ENCODE assay signal across 8 cellular contexts in genomic region chr11:47355283-47356128, GRCh38. TPM values are rescaled to one million over a fixed set of nuclear protein-coding genes. Genes with fewer than 3 reads are reported as not detected.
DNase-seq lines count a peak whose midpoint lies in the region; ATAC-seq and TF ChIP-seq lines count a peak whose summit lies in the region.
"Had no signal": no experiment of that assay in that cellular context is flagged by ENCODE, and none has a peak within 500 bp of the region (broad histone marks: within the 10 kb centered on the region; RNA-seq: fewer than 3 reads in every experiment).

No MANE protein-coding gene starts in this region.

- H2AFZ ChIP-seq in mesenchymal stem cell (ENCODE audit: low read depth, low read length), result no peak overlapping the region

- peak overlapping the region; percentile 26 for H3K4me2 ChIP-seq in mesenchymal stem cell (ENCODE audit: low read length, poor library complexity, severe bottlenecking)

- 44% methylated on average over 37 of the region's 47 CpGs for WGBS in mesenchymal stem cell

- no peak overlapping the region for H4K8ac ChIP-seq in mesenchymal stem cell (ENCODE audit: low read length)

- H3K23ac ChIP-seq in mesenchymal stem cell (ENCODE audit: low read length in 2 of 2), result no peak overlapping the region

- H3K14ac ChIP-seq in mesenchymal stem cell (ENCODE audit: low read length in 2 of 2), result no peak overlapping the region

- H3K4me1 Mint-ChIP-seq in CD8-positive, alpha-beta T cell (ENCODE audit: low read depth), result peaks cover 8% of the 10 kb centered on the region
- H3K4me1 Mint-ChIP-seq: central memory CD8-positive, alpha-beta T cell had no signal

- peak overlapping the region; percentile 37 for H3K9ac ChIP-seq in SK-N-MC (ENCODE audit: insufficient read length)
- peak overlapping the region; percentile 64 for H3K9ac ChIP-seq in mesenchymal stem cell (ENCODE audit: low read length)

- H2BK12ac ChIP-seq in mesenchymal stem cell (ENCODE audit: low read length in 2 of 2), result no peak overlapping the region

- peak overlapping the region; percentile 90 for H2BK120ac ChIP-seq in mesenchymal stem cell (ENCODE audit: low read depth, low read length)

- H3K79me1 ChIP-seq in mesenchymal stem cell (replicated peaks; ENCODE audit: low read length, poor library complexity, severe bottlenecking), result no peaks in the 10 kb centered on the region

- H3K4me1 ChIP-seq in mesenchymal stem cell (ENCODE audit: control insufficient read depth, insufficient read depth, low read depth, low read length), result peaks cover 10% of the 10 kb centered on the region
- peaks cover 7% of the 10 kb centered on the region for H3K4me1 ChIP-seq in CD8-positive, alpha-beta T cell (ENCODE audit: insufficient read depth, low read length)

- no peaks in the 10 kb centered on the region for H3K9me3 Mint-ChIP-seq in CD8-positive, alpha-beta T cell
- H3K9me3 Mint-ChIP-seq: central memory CD8-positive, alpha-beta T cell had no signal

- H3K27me3 Mint-ChIP-seq in CD8-positive, alpha-beta T cell (ENCODE audit: low read depth), result no peaks in the 10 kb centered on the region
- H3K27me3 Mint-ChIP-seq: central memory CD8-positive, alpha-beta T cell had no signal

- CTCF ChIA-PET in CD8-positive, alpha-beta T cell (lab: Charles Lee), result no interaction called here

- intact Hi-C loops in CD8-positive, alpha-beta T cell (cut with DNase I, micrococcal nuclease), result no loop called here

- no peaks in the 10 kb centered on the region for H3K36me3 Mint-ChIP-seq in CD8-positive, alpha-beta T cell

- no peak overlapping the region for H3K4me3 Mint-ChIP-seq in CD8-positive, alpha-beta T cell
- H3K4me3 Mint-ChIP-seq: central memory CD8-positive, alpha-beta T cell had no signal

- H3K27ac ChIP-seq in SK-N-MC (no peak overlapping the region), epithelial cell of prostate (no peak overlapping the region), mesenchymal stem cell (ENCODE audit: low read length, poor library complexity, severe bottlenecking) (no peak overlapping the region)
- no peak overlapping the region for H3K27ac ChIP-seq in CD8-positive, alpha-beta T cell (ENCODE audit: low read depth, low read length)

- peak overlapping the region; percentile 31 for H4K91ac ChIP-seq in mesenchymal stem cell (ENCODE audit: low read length)

- no peak overlapping the region for H3K18ac ChIP-seq in mesenchymal stem cell (ENCODE audit: low read depth in 1 of 2, low read length in 2 of 2)

- POLR2A ChIA-PET in CD8-positive, alpha-beta T cell (lab: Charles Lee), result no interaction called here

- no peak overlapping the region for H2BK5ac ChIP-seq in mesenchymal stem cell (ENCODE audit: low read depth, low read length, poor library complexity, severe bottlenecking)

- no peak overlapping the region for H3K27ac Mint-ChIP-seq in CD8-positive, alpha-beta T cell

- H3K4ac ChIP-seq in mesenchymal stem cell (ENCODE audit: low read depth in 1 of 2, low read length in 2 of 2), result peak overlapping the region in 1 of 2 experiments; percentile 13

- no peak for ATAC-seq in CD8-positive, alpha-beta T cell

- H2BK15ac ChIP-seq in mesenchymal stem cell (ENCODE audit: low read depth, poor library complexity, severe bottlenecking), result no peak overlapping the region

- H3K4me3 ChIP-seq in GM12864 (ENCODE audit: low read depth, low read length), result no peak overlapping the region
- H3K4me3 ChIP-seq in SK-N-MC, result peak overlapping the region; percentile 78
- peak overlapping the region; percentile 11 to 26 for H3K4me3 ChIP-seq in mesenchymal stem cell (ENCODE audit: insufficient read depth in 1 of 2, low read depth in 1 of 2, low read length in 2 of 2)
- H3K4me3 ChIP-seq in CD8-positive, alpha-beta T cell (ENCODE audit: low read depth, low read length), result no peak overlapping the region

- H2AK5ac ChIP-seq in mesenchymal stem cell (ENCODE audit: low read length, severe bottlenecking), result no peak overlapping the region

- DNase-seq in GM12864 (ENCODE audit: low read depth) (no peak), NCI-H1105 treated with DMSO at 0.1 percent for 48 hours (lab: John Stamatoyannopoulos, UW) (peak; percentile 95), SK-N-MC (ENCODE audit: low read depth, low spot score) (peak; percentile 72), epithelial cell of prostate (ENCODE audit: low read depth, low spot score) (peak; percentile 56), mesenchymal stem cell (peak; percentile 86), superior temporal gyrus (ENCODE audit: extremely low spot score) (peak; percentile 86)
- DNase-seq in CD8-positive, alpha-beta T cell, result no peak

- H3K36me3 ChIP-seq in SK-N-MC (ENCODE audit: insufficient read depth, low read length), result no peaks in the 10 kb centered on the region
- H3K36me3 ChIP-seq in mesenchymal stem cell (ENCODE audit: control insufficient read depth in 1 of 2, insufficient read depth in 2 of 2, low read depth in 1 of 2, low read length in 2 of 2), result no peaks in the 10 kb centered on the region
- H3K36me3 ChIP-seq in CD8-positive, alpha-beta T cell (ENCODE audit: insufficient read depth, low read length), result no peaks in the 10 kb centered on the region

- H3K9me3 ChIP-seq in SK-N-MC (ENCODE audit: low read depth, low read length) (no peaks in the 10 kb centered on the region), mesenchymal stem cell (ENCODE audit: control insufficient read depth, low read length) (no peaks in the 10 kb centered on the region)
- H3K9me3 ChIP-seq in CD8-positive, alpha-beta T cell (ENCODE audit: low read length), result no peaks in the 10 kb centered on the region

- no peaks in the 10 kb centered on the region for H3K27me3 ChIP-seq in mesenchymal stem cell (ENCODE audit: control insufficient read depth in 1 of 2, insufficient read depth in 1 of 2, low read length in 2 of 2)
- no peaks in the 10 kb centered on the region for H3K27me3 ChIP-seq in CD8-positive, alpha-beta T cell (ENCODE audit: insufficient read depth, low read length)

- TF ChIP-seq CTCF in GM12864 (IDR thresholded peaks at IDR 0.05; ENCODE audit: low read depth, low read length, missing control alignments), result peak; percentile 35
- TF ChIP-seq CTCF in CD8-positive, alpha-beta T cell (IDR thresholded peaks at IDR 0.05), result no peak

RNA-seq across cellular contexts. Expression of gene MYBPC3, which starts 3.0 kb away (rescaled TPM):
- polyA plus RNA-seq in mesenchymal stem cell (2013, experiment 1 of 2), result not detected
- polyA plus RNA-seq in mesenchymal stem cell (2013, experiment 2 of 2), result not detected
- not detected for total RNA-seq in CD8-positive, alpha-beta T cell

RNA-seq across cellular contexts. Expression of gene SPI1, which starts 22.8 kb away (rescaled TPM):
- polyA plus RNA-seq in mesenchymal stem cell (2013, experiment 1 of 2), result not detected
- polyA plus RNA-seq in mesenchymal stem cell (2013, experiment 2 of 2), result not detected
- total RNA-seq in CD8-positive, alpha-beta T cell, result 1 to 10 TPM in 1 of 2 experiments, under 1 TPM in 1; 0.58 to 1.1 TPM

RNA-seq across cellular contexts. Expression of gene SLC39A13, which starts 52.9 kb away (rescaled TPM):
- 89.2 TPM for polyA plus RNA-seq in mesenchymal stem cell (2013, experiment 1 of 2)
- 88.7 TPM for polyA plus RNA-seq in mesenchymal stem cell (2013, experiment 2 of 2)
- 10 to 100 TPM; 34.0 to 34.6 TPM for total RNA-seq in CD8-positive, alpha-beta T cell

Comparison
In these comparisons a context has a peak if more than half of its experiments do, and no peak if none do; other contexts are left out.
1. DNase-seq: peak in NCI-H1105 treated with DMSO at 0.1 percent for 48 hours (single experiment), SK-N-MC (single experiment), epithelial cell of prostate (single experiment), mesenchymal stem cell (single experiment) and superior temporal gyrus (single experiment); none in GM12864 (single experiment) and CD8-positive, alpha-beta T cell (0 of 7).
2. H3K4me3 ChIP-seq: peak in SK-N-MC (single experiment) and mesenchymal stem cell (2 of 2); none in GM12864 (single experiment) and CD8-positive, alpha-beta T cell (single experiment).